In the genomic region with DNA sequence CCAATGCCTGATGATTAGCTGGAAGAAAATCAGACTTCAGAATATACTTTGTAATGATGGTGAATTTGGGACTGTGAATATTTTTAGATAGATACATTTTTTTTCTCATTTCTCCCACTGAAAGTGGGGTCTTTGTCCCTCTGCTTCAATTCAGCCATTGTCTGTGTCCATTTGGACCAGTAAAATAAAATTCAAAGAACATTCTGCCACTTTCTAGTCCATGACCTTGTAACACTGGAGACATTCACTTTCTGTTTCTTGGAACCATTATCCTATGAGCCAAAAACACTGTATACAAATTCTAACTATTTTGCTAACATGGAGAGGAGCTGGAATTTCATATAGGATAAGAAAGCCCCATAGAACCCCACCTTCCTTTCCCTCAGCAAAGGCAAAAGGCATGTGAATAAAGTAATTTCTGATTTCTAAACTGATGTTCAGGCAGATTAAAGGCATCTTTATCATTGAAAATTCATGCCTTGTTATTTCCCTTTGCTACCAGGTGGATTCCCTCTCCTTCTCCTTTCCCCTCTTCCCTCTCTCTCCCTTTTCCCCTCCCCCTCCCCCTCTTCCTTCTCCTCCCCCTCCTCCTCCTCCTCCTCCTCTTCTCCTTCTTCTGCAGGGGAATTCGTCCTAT, we compare ENCODE assay signal across 17 cellular contexts.
DNase-seq lines count a peak whose midpoint lies in the region; ATAC-seq, FAIRE-seq and TF ChIP-seq lines count a peak whose summit lies in the region.
"Had no signal": no experiment of that assay in that cellular context is flagged by ENCODE, and none has a peak within 500 bp of the region (broad histone marks: within the 10 kb centered on the region; RNA-seq: fewer than 3 reads in every experiment).

No MANE protein-coding gene starts in this region.

- no peaks in the 10 kb centered on the region for H3K36me3 Mint-ChIP-seq in GM23338 (ENCODE audit: low read depth)
- H3K36me3 Mint-ChIP-seq in CD8-positive, alpha-beta T cell: no peaks in the 10 kb centered on the region
- H3K36me3 Mint-ChIP-seq: CD4-positive, alpha-beta memory T cell had no signal

- POLR2A ChIA-PET in H1 (lab: Charles Lee; ENCODE audit: partially characterized antibody): no interaction called here
- POLR2A ChIA-PET in CD8-positive, alpha-beta T cell (lab: Charles Lee): no interaction called here

- TF ChIP-seq EP300 in H1 (IDR thresholded peaks at IDR 0.05; ENCODE audit: borderline replicate concordance in 1 of 2, low read depth in 2 of 2, low read length in 2 of 2): no peak

- H3K36me3 ChIP-seq in GM23338 (ENCODE audit: insufficient read depth) (no peaks in the 10 kb centered on the region), H1 (ENCODE audit: control insufficient read depth in 2 of 4, insufficient read depth in 4 of 4, low read length in 3 of 4) (no peaks in the 10 kb centered on the region)
- H3K36me3 ChIP-seq in CD8-positive, alpha-beta T cell (ENCODE audit: insufficient read depth, low read length): no peaks in the 10 kb centered on the region
- H3K36me3 ChIP-seq: BE2C had no signal

- no peak overlapping the region for H3K4me2 ChIP-seq in GM23338
- no peak overlapping the region for H3K4me2 ChIP-seq in H1 (ENCODE audit: insufficient read depth in 1 of 2, low read depth in 2 of 2, low read length in 2 of 2)

- H3K14ac ChIP-seq in H1 (ENCODE audit: insufficient read length): no peak overlapping the region

- H3K4ac ChIP-seq in H1 (replicated peaks; ENCODE audit: insufficient read length, low read depth, low read length): no peak overlapping the region

- H2AFZ ChIP-seq in GM23338: peak overlapping the region; percentile 53
- H2AFZ ChIP-seq in H1 (ENCODE audit: low read length): 0 out of 2 replicates have a peak overlapping the region, but pooled peaks have one; percentile 3

- H3K18ac ChIP-seq in H1 (ENCODE audit: extremely low read depth, low read length): no peak overlapping the region

- no peaks in the 10 kb centered on the region for H3K79me2 ChIP-seq in GM23338 (replicated peaks; ENCODE audit: insufficient read depth)
- H3K79me2 ChIP-seq in H1 (ENCODE audit: control insufficient read depth in 1 of 2, insufficient read depth in 2 of 2, low read length in 2 of 2): no peaks in the 10 kb centered on the region

- H4K91ac ChIP-seq in H1 (replicated peaks; ENCODE audit: insufficient read length, low read length): no peak overlapping the region

- ATAC-seq in GM23338: no peak
- ATAC-seq in CD8-positive, alpha-beta T cell: no peak
- ATAC-seq: HCT116 had no signal

- no peak overlapping the region for H2BK120ac ChIP-seq in H1 (replicated peaks; ENCODE audit: low read depth, low read length)

- H3K23ac ChIP-seq in H1 (ENCODE audit: insufficient read length): no peak overlapping the region

- H3K4me1 ChIP-seq in GM23338 (ENCODE audit: insufficient read depth) (no peaks in the 10 kb centered on the region), H1 (replicated peaks in 1 of 4; ENCODE audit: control insufficient read depth in 3 of 4, insufficient read depth in 4 of 4, low read length in 3 of 4) (no peaks in the 10 kb centered on the region)
- no peaks in the 10 kb centered on the region for H3K4me1 ChIP-seq in CD8-positive, alpha-beta T cell (ENCODE audit: insufficient read depth, low read length)
- H3K4me1 ChIP-seq: BE2C, Caco-2 had no signal

- 44% methylated on average over 1 of the region's 1 CpG; no CpG with 5 or more reads in 1 of the 2 experiments for WGBS in H1 (ENCODE audit: extremely low coverage in 1 of 2, insufficient coverage in 1 of 2, insufficient read length in 1 of 2, insufficient replicate concordance in 2 of 2, low coverage in 1 of 2, low lambda C conversion rate in 2 of 2, missing lambda C conversion rate in 1 of 2), 2 experiments

- H2AK5ac ChIP-seq in H1 (ENCODE audit: low read depth, low read length): no peak overlapping the region

- CTCF ChIA-PET in H1 (lab: Charles Lee; ENCODE audit: partially characterized antibody): interaction anchor here (0.6 to 1.0 kb wide), 2 partner anchors 12 to 713 kb away, joined by 3 read pairs; no protein-coding TSS in a partner anchor
- CTCF ChIA-PET in CD8-positive, alpha-beta T cell (lab: Charles Lee): no interaction called here

- no peak overlapping the region for H4K5ac ChIP-seq in H1 (ENCODE audit: insufficient read length, low read depth, low read length)

- H3K23me2 ChIP-seq in H1 (ENCODE audit: low read depth, low read length): no peaks in the 10 kb centered on the region

- peak; percentile 5 for DNase-seq in GM23338 (ENCODE audit: low spot score)
- no peak for DNase-seq in H1 (ENCODE audit: low read depth in 1 of 2, low spot score in 2 of 2)
- DNase-seq in medulla oblongata (ENCODE audit: extremely low spot score): peak; percentile 54
- peak in 3 of 49 donors; percentile 1 to 3 (median 3) for DNase-seq in substantia nigra (lab: John Stamatoyannopoulos, UW)
- no peak for DNase-seq in activated CD4-positive, alpha-beta T cell treated with anti-CD3 and anti-CD28 coated beads for 1 hour
- no peak for DNase-seq in CD8-positive, alpha-beta T cell
- DNase-seq in COLO829 (ENCODE audit: low spot score): no peak
- DNase-seq: BE2C; Caco-2; CD4-positive, alpha-beta memory T cell; DND-41; GDM1 had no signal

- TF ChIP-seq POLR2A in H1 (IDR thresholded peaks at IDR 0.05; ENCODE audit: control extremely low read depth in 1 of 2, low read depth in 2 of 2, low read length in 2 of 2): no peak

- H3K9me3 Mint-ChIP-seq in GM23338: no peaks in the 10 kb centered on the region
- peaks cover 15% of the 10 kb centered on the region for H3K9me3 Mint-ChIP-seq in CD8-positive, alpha-beta T cell

- no peak overlapping the region for H2BK20ac ChIP-seq in H1 (ENCODE audit: low read length)

- no peak overlapping the region for H3K56ac ChIP-seq in H1 (replicated peaks; ENCODE audit: insufficient read length, low read depth, low read length)

- H2BK12ac ChIP-seq in H1 (ENCODE audit: low read depth, low read length): no peak overlapping the region

- no peaks in the 10 kb centered on the region for H3K4me1 Mint-ChIP-seq in GM23338
- H3K4me1 Mint-ChIP-seq in CD8-positive, alpha-beta T cell (ENCODE audit: low read depth): no peaks in the 10 kb centered on the region
- H3K4me1 Mint-ChIP-seq: CD4-positive, alpha-beta memory T cell had no signal

- no peaks in the 10 kb centered on the region for H3K9me2 ChIP-seq in GM23338 (ENCODE audit: insufficient read depth)

- H4K8ac ChIP-seq in H1 (ENCODE audit: extremely low read depth, insufficient read depth, low read length): no peak overlapping the region

- H3K27me3 ChIP-seq in GM23338 (ENCODE audit: insufficient read depth) (no peaks in the 10 kb centered on the region), H1 (replicated peaks in 1 of 4; ENCODE audit: control insufficient read depth in 3 of 4, extremely low read depth in 1 of 4, insufficient read depth in 3 of 4, low read length in 3 of 4) (no peaks in the 10 kb centered on the region)
- H3K27me3 ChIP-seq in CD8-positive, alpha-beta T cell (ENCODE audit: insufficient read depth, low read length): no peaks in the 10 kb centered on the region
- H3K27me3 ChIP-seq: BE2C had no signal

- no peak overlapping the region for H2BK15ac ChIP-seq in H1 (ENCODE audit: low read length)

- H3K27ac ChIP-seq in GM23338 (ENCODE audit: low read depth) (no peak overlapping the region), H1 (ENCODE audit: low read depth, low read length) (no peak overlapping the region), substantia nigra (ENCODE audit: low read depth, low read length, poor library complexity, severe bottlenecking) (peak overlapping the region; percentile 80)
- no peak overlapping the region for H3K27ac ChIP-seq in CD8-positive, alpha-beta T cell (ENCODE audit: low read depth, low read length)
- H3K27ac ChIP-seq: C4-2B had no signal

- no peak overlapping the region for H3K9ac ChIP-seq in H1 (replicated peaks in 1 of 4; ENCODE audit: extremely low read depth in 1 of 4, low read depth in 3 of 4, low read length in 3 of 4)

- intact Hi-C loops in CD8-positive, alpha-beta T cell (cut with DNase I, micrococcal nuclease): no loop called here

- H3K4me3 ChIP-seq in GM23338 (no peak overlapping the region), H1 (ENCODE audit: extremely low read depth in 1 of 4, insufficient read depth in 2 of 4, low read depth in 3 of 4, low read length in 4 of 4) (no peak overlapping the region)
- H3K4me3 ChIP-seq in CD8-positive, alpha-beta T cell (ENCODE audit: low read depth, low read length): no peak overlapping the region

- no peak overlapping the region; the same call in 1 of the 2 replicates for H3K27ac Mint-ChIP-seq in GM23338
- no peak overlapping the region for H3K27ac Mint-ChIP-seq in CD8-positive, alpha-beta T cell
- H3K27ac Mint-ChIP-seq: CD4-positive, alpha-beta memory T cell had no signal

- no peak for TF ChIP-seq RAD21 in H1 (IDR thresholded peaks at IDR 0.05 in 1 of 2, conservative IDR thresholded peaks at IDR 0.05 in 1 of 2; ENCODE audit: low read depth in 2 of 2, low read length in 2 of 2)

- peaks cover 1% of the 10 kb centered on the region for H3K27me3 Mint-ChIP-seq in GM23338 (ENCODE audit: insufficient read depth, low read depth, poor library complexity)
- H3K27me3 Mint-ChIP-seq in CD8-positive, alpha-beta T cell (ENCODE audit: low read depth): no peaks in the 10 kb centered on the region
- H3K27me3 Mint-ChIP-seq: CD4-positive, alpha-beta memory T cell had no signal

- H2BK5ac ChIP-seq in H1 (ENCODE audit: low read depth, low read length): no peak overlapping the region

- H3K4me3 Mint-ChIP-seq in GM23338: no peak overlapping the region
- H3K4me3 Mint-ChIP-seq in CD8-positive, alpha-beta T cell: no peak overlapping the region
- H3K4me3 Mint-ChIP-seq: CD4-positive, alpha-beta memory T cell had no signal

- no peak for TF ChIP-seq CTCF in GM23338 (conservative IDR thresholded peaks at IDR 0.05; ENCODE audit: low read depth in 2 of 2)
- no peak for TF ChIP-seq CTCF in H1 (IDR thresholded peaks at IDR 0.05; ENCODE audit: control extremely low read depth in 1 of 3, insufficient read depth in 1 of 3, low read depth in 1 of 3, low read length in 3 of 3)
- no peak for TF ChIP-seq CTCF in CD8-positive, alpha-beta T cell (IDR thresholded peaks at IDR 0.05)

- H3K9me3 ChIP-seq in H1 (ENCODE audit: insufficient read depth in 2 of 2, low read depth in 1 of 2, low read length in 1 of 2): no peaks in the 10 kb centered on the region
- H3K9me3 ChIP-seq in CD8-positive, alpha-beta T cell (ENCODE audit: low read length): peaks cover 3% of the 10 kb centered on the region
- H3K9me3 ChIP-seq: BE2C, Caco-2 had no signal

- H3F3A ChIP-seq in GM23338 (replicated peaks; ENCODE audit: low read depth): no peaks in the 10 kb centered on the region

- H4K20me1 ChIP-seq in GM23338 (replicated peaks; ENCODE audit: insufficient read depth) (no peaks in the 10 kb centered on the region), H1 (replicated peaks in 1 of 2; ENCODE audit: control insufficient read depth in 1 of 2, insufficient read depth in 2 of 2, low read length in 2 of 2) (no peaks in the 10 kb centered on the region)

- no peaks in the 10 kb centered on the region for H3K79me1 ChIP-seq in H1 (ENCODE audit: low read depth, low read length)

- FAIRE-seq in H1 (lab: Jason Lieb, UNC): no peak
- FAIRE-seq: GM12892, H54, HTR-8/SVneo had no signal

TF ChIP-seq in GM23338, 12 proteins besides CTCF, POLR2A, EP300 and RAD21 (continues in another document):
- TF ChIP-seq EZH2phosphoT487 (IDR thresholded peaks at IDR 0.05; ENCODE audit: unreplicated experiment): no peak

TF ChIP-seq in H1, 55 proteins besides CTCF, POLR2A, EP300 and RAD21 (continues in another document):
- TF ChIP-seq KDM1A (IDR thresholded peaks at IDR 0.05; ENCODE audit: borderline replicate concordance, low read length): peak; percentile 54; the same call in 1 of the 2 replicates

Comparison
In these comparisons a context has a peak if more than half of its experiments do, and no peak if none do; other contexts are left out.
1. DNase-seq: peak in GM23338 (single experiment) and medulla oblongata (single experiment); none in H1 (0 of 2), activated CD4-positive, alpha-beta T cell treated with anti-CD3 and anti-CD28 coated beads for 1 hour (single experiment), CD8-positive, alpha-beta T cell (0 of 7) and COLO829 (single experiment).